Comparison of ENCODE assay signal across 15 cellular contexts in genomic region chr18:21264651-21265050, GRCh38. TPM values are rescaled to one million over a fixed set of nuclear protein-coding genes. Genes with fewer than 3 reads are reported as not detected.
DNase-seq lines count a peak whose midpoint lies in the region; ATAC-seq, FAIRE-seq and TF ChIP-seq lines count a peak whose summit lies in the region.
"Had no signal": no experiment of that assay in that cellular context is flagged by ENCODE, and none has a peak within 500 bp of the region (broad histone marks: within the 10 kb centered on the region; RNA-seq: fewer than 3 reads in every experiment).

No MANE protein-coding gene starts in this region.

- 51% methylated on average over 2 of the region's 2 CpGs for WGBS in right cardiac atrium
- WGBS in pancreas, 2 donors: 24 to 38% methylated on average over 2 of the region's 2 CpGs

- H3K27me3 ChIP-seq in right cardiac atrium (ENCODE audit: control insufficient read depth, insufficient read depth): no peaks in the 10 kb centered on the region
- peaks cover 0 to 5% (median 0%) of the 10 kb centered on the region in 4 donors for H3K27me3 ChIP-seq in pancreas
- peaks cover 5% of the 10 kb centered on the region for H3K27me3 ChIP-seq in brain microvascular endothelial cell (replicated peaks)

- DNase-seq in amniotic epithelial cell (ENCODE audit: low read depth) (peak; percentile 60), right cardiac atrium (no peak), pancreas (peak in 2 of 6 donors; percentile 11 to 25), brain microvascular endothelial cell (no peak), immature natural killer cell (no peak), coronary artery (ENCODE audit: low spot score) (no peak)
- DNase-seq: activated CD8-positive, alpha-beta memory T cell treated with anti-CD3 and anti-CD28 coated beads for 24 hours; CD4-positive, alpha-beta T cell; NCI-H2081 treated with DMSO at 0.1 percent for 48 hours had no signal

- ATAC-seq in right cardiac atrium (peak; percentile 51 to 64), pancreas (peak; percentile 74 to 98 (median 90)), HG03039 (IDR thresholded peaks at IDR 0.05; ENCODE audit: unreplicated experiment) (no peak)

- CTCF ChIA-PET in HEK293 (lab: Yijun Ruan, JAX): interaction anchor here (0.6 kb wide), 1 partner anchor 197 kb away, joined by 3 read pairs; no protein-coding TSS in a partner anchor

- TF ChIP-seq CTCF in HEK293 (tag by site-specific recombination; IDR thresholded peaks at IDR 0.05) (no peak), pancreas (IDR thresholded peaks at IDR 0.05) (no peak), brain microvascular endothelial cell (IDR thresholded peaks at IDR 0.05; ENCODE audit: low read depth, low read length, missing control alignments) (no peak), coronary artery (IDR thresholded peaks at IDR 0.05) (no peak)

- peaks cover 43% of the 10 kb centered on the region for H3K4me1 ChIP-seq in HEK293 (ENCODE audit: control insufficient read depth, insufficient read depth, low read length)
- H3K4me1 ChIP-seq in right cardiac atrium (ENCODE audit: control insufficient read depth, insufficient read depth, low read length): no peaks in the 10 kb centered on the region
- H3K4me1 ChIP-seq in pancreas: no peaks in the 10 kb centered on the region

- no peak overlapping the region for H3K4me3 ChIP-seq in HEK293 (ENCODE audit: low read depth, low read length)
- H3K4me3 ChIP-seq in right cardiac atrium (ENCODE audit: low read length): no peak overlapping the region
- H3K4me3 ChIP-seq in pancreas: no peak overlapping the region
- H3K4me3 ChIP-seq in brain microvascular endothelial cell (ENCODE audit: low read depth, low read length): no peak overlapping the region
- H3K4me3 ChIP-seq in coronary artery: no peak overlapping the region

- no peak for FAIRE-seq in pancreas (lab: Jason Lieb, UNC)
- FAIRE-seq: RCC 7860 had no signal

- H3K9me3 Mint-ChIP-seq in immature natural killer cell: peaks cover 0 to 3% (median 0%) of the 10 kb centered on the region in 6 donors
- H3K9me3 Mint-ChIP-seq: CD4-positive, alpha-beta T cell; T-helper 2 cell treated with Interferon-gamma antibody and Interleukin-4, amounts not matched to agents 5 μg/mL and 100 μg/mL, for 36 hours had no signal

- H3K27me3 Mint-ChIP-seq in immature natural killer cell (ENCODE audit: low read depth in 3 of 3): peaks cover 2 to 3% (median 3%) of the 10 kb centered on the region in 3 donors

- intact Hi-C loops in right cardiac atrium (cut with DNase I) (no loop called here), pancreas (cut with DNase I) (no loop called here)

- no peaks in the 10 kb centered on the region for H3K36me3 ChIP-seq in HEK293 (ENCODE audit: control insufficient read depth in 2 of 2, insufficient read depth in 1 of 2, low read length in 2 of 2)
- H3K36me3 ChIP-seq in pancreas: no peaks in the 10 kb centered on the region
- no peaks in the 10 kb centered on the region for H3K36me3 ChIP-seq in brain microvascular endothelial cell (replicated peaks)

- in situ Hi-C loops in brain microvascular endothelial cell (cut with HindIII; ENCODE audit: low pct_ligation_motif_present, low sequenced_read_pairs): no loop called here

- no peaks in the 10 kb centered on the region for H3K9me3 ChIP-seq in HEK293 (ENCODE audit: control insufficient read depth, insufficient read depth, low read depth, low read length)
- H3K9me3 ChIP-seq in right cardiac atrium (ENCODE audit: control insufficient read depth, low read length): no peaks in the 10 kb centered on the region
- H3K9me3 ChIP-seq in pancreas: no peaks in the 10 kb centered on the region

- no peaks in the 10 kb centered on the region for H3K36me3 Mint-ChIP-seq in immature natural killer cell
- H3K36me3 Mint-ChIP-seq: activated naive CD8-positive, alpha-beta T cell; IgD-negative memory B cell had no signal

- H3K4me1 Mint-ChIP-seq in immature natural killer cell: no peaks in the 10 kb centered on the region
- H3K4me1 Mint-ChIP-seq: IgD-negative memory B cell had no signal

- no peak overlapping the region for H3K27ac Mint-ChIP-seq in immature natural killer cell
- H3K27ac Mint-ChIP-seq: activated naive CD8-positive, alpha-beta T cell; CD4-positive, alpha-beta T cell; IgD-negative memory B cell; T-helper 2 cell treated with Interferon-gamma antibody and Interleukin-4, amounts not matched to agents 5 μg/mL and 100 μg/mL, for 36 hours had no signal

- H3K4me3 Mint-ChIP-seq in immature natural killer cell: no peak overlapping the region
- H3K4me3 Mint-ChIP-seq: activated naive CD8-positive, alpha-beta T cell; CD4-positive, alpha-beta T cell; IgD-negative memory B cell; T-helper 2 cell treated with Interferon-gamma antibody and Interleukin-4, amounts not matched to agents 5 μg/mL and 100 μg/mL, for 36 hours had no signal

- no peak overlapping the region for H3K27ac ChIP-seq in HEK293 (ENCODE audit: extremely low read depth, low read depth, low read length)
- no peak overlapping the region for H3K27ac ChIP-seq in right cardiac atrium (ENCODE audit: low read length)
- no peak overlapping the region for H3K27ac ChIP-seq in pancreas
- H3K27ac ChIP-seq in brain microvascular endothelial cell: no peak overlapping the region
- H3K27ac ChIP-seq in coronary artery: peak overlapping the region in 1 of 2 donors; percentile 43

- POLR2A ChIA-PET in HEK293 (lab: Yijun Ruan, JAX): no interaction called here

TF ChIP-seq in HEK293, 187 proteins besides CTCF, POLR2A, EP300 and RAD21:
- TF ChIP-seq FEZF1 (tag by site-specific recombination; IDR thresholded peaks at IDR 0.05): peak; percentile 19; the same call in 1 of the 2 replicates
- 0 out of 2 replicates have a peak, but pooled peaks have one; percentile 60 for TF ChIP-seq TRIM28 (IDR thresholded peaks at IDR 0.05; ENCODE audit: borderline replicate concordance, low read length)
- peak; percentile 66; the same call in 1 of the 2 replicates for TF ChIP-seq GFI1B (tag by site-specific recombination; IDR thresholded peaks at IDR 0.05)
- TF ChIP-seq ZNF449 (tag by site-specific recombination; IDR thresholded peaks at IDR 0.05): no peak

RNA-seq across cellular contexts. Expression of gene GREB1L, which starts 22.6 kb away (rescaled TPM):
- total RNA-seq in right cardiac atrium: 10 to 100 TPM; 17.0 to 31.4 (median 23.9) TPM
- 7.4 TPM for polyA plus RNA-seq in right cardiac atrium
- under 1 TPM in 4 of 6 donors, not detected in 2; 0.03 to 0.34 (median 0.21) TPM for total RNA-seq in pancreas
- polyA plus RNA-seq in pancreas: under 1 TPM; 0.14 to 0.23 TPM
- under 1 TPM in 1 of 3 donors, not detected in 2; 0.21 TPM for polyA plus RNA-seq in immature natural killer cell
- total RNA-seq: CD4-positive, alpha-beta T cell had no signal
